Comparison of ENCODE assay signal across 8 cellular contexts in genomic region chr11:129557421-129557820, GRCh38.
"Had no signal": no experiment of that assay in that cellular context is flagged by ENCODE, and none has a peak within 500 bp of the region (broad histone marks: within the 10 kb centered on the region; RNA-seq: fewer than 3 reads in every experiment).

No MANE protein-coding gene starts in this region.

- H2AFZ ChIP-seq: GM23338 had no signal

- H3K4me1 ChIP-seq: HAP-1 had no signal

- H3K36me3 ChIP-seq: HAP-1 had no signal

- H3K4me1 Mint-ChIP-seq: GM23338 had no signal

- ATAC-seq: GM23338, HCT116, K562 had no signal

- DNase-seq: H7, HFFc6, IMR-90, KG1 had no signal

- H3K4me3 Mint-ChIP-seq: GM23338, HFFc6 had no signal

- H3K27ac Mint-ChIP-seq: GM23338, HFFc6 had no signal

- H3K4me2 ChIP-seq: GM23338 had no signal

- H3K4me3 ChIP-seq: GM23338, HAP-1, K562 had no signal

- H3K9me3 Mint-ChIP-seq: HFFc6 had no signal

- H3K9me3 ChIP-seq: HAP-1 had no signal
